In genomic region chr13:76936736-76937135, GRCh38 we compare ENCODE assay signal across 1 cellular context.
TF ChIP-seq lines count a peak whose summit lies in the region.

No MANE protein-coding gene starts in this region.

TF ChIP-seq in IMR-90, 13 proteins besides CTCF, POLR2A, EP300 and RAD21 (continued from another document):
- no peak for TF ChIP-seq SMC3 (IDR thresholded peaks at IDR 0.05; ENCODE audit: low read depth, low read length)
- no peak for TF ChIP-seq BHLHE40 (IDR thresholded peaks at IDR 0.05; ENCODE audit: low read depth, low read length)
- no peak for TF ChIP-seq FOS (IDR thresholded peaks at IDR 0.05; ENCODE audit: low read depth, low read length)
- no peak for TF ChIP-seq MAZ (IDR thresholded peaks at IDR 0.05; ENCODE audit: borderline replicate concordance, low read depth, low read length)
- no peak for TF ChIP-seq RFX5 (IDR thresholded peaks at IDR 0.05; ENCODE audit: low read depth, low read length)
- no peak for TF ChIP-seq ELK1 (IDR thresholded peaks at IDR 0.05; ENCODE audit: borderline replicate concordance, low read depth, low read length)
- TF ChIP-seq, protein P1, sequence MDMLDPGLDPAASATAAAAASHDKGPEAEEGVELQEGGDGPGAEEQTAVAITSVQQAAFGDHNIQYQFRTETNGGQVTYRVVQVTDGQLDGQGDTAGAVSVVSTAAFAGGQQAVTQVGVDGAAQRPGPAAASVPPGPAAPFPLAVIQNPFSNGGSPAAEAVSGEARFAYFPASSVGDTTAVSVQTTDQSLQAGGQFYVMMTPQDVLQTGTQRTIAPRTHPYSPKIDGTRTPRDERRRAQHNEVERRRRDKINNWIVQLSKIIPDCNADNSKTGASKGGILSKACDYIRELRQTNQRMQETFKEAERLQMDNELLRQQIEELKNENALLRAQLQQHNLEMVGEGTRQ (IDR thresholded peaks at IDR 0.05; ENCODE audit: low read depth, low read length): no peak
- no peak for TF ChIP-seq RCOR1 (IDR thresholded peaks at IDR 0.05; ENCODE audit: insufficient replicate concordance, low read length)
- TF ChIP-seq CHD1 (IDR thresholded peaks at IDR 0.05; ENCODE audit: low read depth, low read length): no peak
TF ChIP-seq in IMR-90: peak in this region for 0.
